Comparison of ENCODE assay signal across 36 cellular contexts in genomic region chrX:54615109-54615508, GRCh38.
"Had no signal": no experiment of that assay in that cellular context is flagged by ENCODE, and none has a peak within 500 bp of the region (broad histone marks: within the 10 kb centered on the region; RNA-seq: fewer than 3 reads in every experiment).

No MANE protein-coding gene starts in this region.

- H3K4me1 Mint-ChIP-seq: activated B cell treated with CpG ODN at 0.5 μM for 24 hours; activated CD4-positive, alpha-beta T cell treated with anti-CD3 and anti-CD28 coated beads, Interleukin-2, amount 10 ng/mL, durations not matched to agents 24 days and 14 days; activated naive CD8-positive, alpha-beta T cell treated with anti-CD3 and anti-CD28 coated beads for 36 hours; activated T-helper 17 cell treated with anti-CD3 and anti-CD28 coated beads, Interleukin-2, amount 50 U/mL, for 72 hours had no signal

- DNase-seq: activated B cell treated with CpG ODN at 0.5 μM for 24 hours; activated CD4-positive, alpha-beta memory T cell treated with anti-CD3 and anti-CD28 coated beads for 36 hours; activated CD4-positive, alpha-beta T cell treated with anti-CD3 and anti-CD28 coated beads for 4 hours; activated CD4-positive, alpha-beta T cell treated with anti-CD3 and anti-CD28 coated beads, Interleukin-2, amount 10 ng/mL, durations not matched to agents 24 days and 14 days; activated CD4-positive, alpha-beta T cell treated with anti-CD3 and anti-CD28 coated beads, Interleukin-2, amount 50 U/mL, for 1 hour; activated CD4-positive, alpha-beta T cell treated with anti-CD3 and anti-CD28 coated beads, Interleukin-2, amount 50 U/mL, for 4 hours; activated CD4-positive, CD25-positive, alpha-beta regulatory T cell treated with anti-CD3 and anti-CD28 coated beads, Interleukin-2, amount 50 U/mL, for 72 hours; activated CD8-positive, alpha-beta memory T cell treated with anti-CD3 and anti-CD28 coated beads, Interleukin-2, amount 50 U/mL, for 4 hours; activated CD8-positive, alpha-beta T cell treated with anti-CD3 and anti-CD28 coated beads for 36 hours; activated effector memory CD4-positive, alpha-beta T cell treated with anti-CD3 and anti-CD28 coated beads, Interleukin-2, amount 50 U/mL, for 16 hours; activated gamma-delta T cell treated with Interleukin-2 at 50 U/mL for 16 hours; activated naive CD4-positive, alpha-beta T cell; activated naive CD4-positive, alpha-beta T cell treated with anti-CD3 and anti-CD28 coated beads for 36 hours; activated naive CD4-positive, alpha-beta T cell treated with anti-CD3 and anti-CD28 coated beads, Interleukin-2, amount 50 U/mL, for 16 hours; activated naive CD8-positive, alpha-beta T cell treated with anti-CD3 and anti-CD28 coated beads for 36 hours; activated T-cell treated with anti-CD3 and anti-CD28 coated beads for 4 hours; activated T-cell treated with anti-CD3 and anti-CD28 coated beads, Interleukin-2, amount 50 U/mL, for 1 hour; activated T-cell treated with anti-CD3 and anti-CD28 coated beads, Interleukin-2, amount 50 U/mL, for 4 hours; activated T-cell treated with anti-CD3 and anti-CD28 coated beads, Interleukin-2, amount 50 U/mL, for 72 hours; adrenal gland; amniotic stem cell; aorta; body of pancreas; brain microvascular endothelial cell; central memory CD4-positive, alpha-beta T cell; T-helper 1 cell; T-helper 2 cell; T-helper 9 cell had no signal

- H3K4me3 ChIP-seq: adrenal gland, body of pancreas, breast epithelium had no signal

- H3K27me3 ChIP-seq: adrenal gland, body of pancreas, brain microvascular endothelial cell had no signal

- H3K27ac Mint-ChIP-seq: activated B cell treated with CpG ODN at 0.5 μM for 24 hours; activated CD4-positive, alpha-beta memory T cell treated with anti-CD3 and anti-CD28 coated beads for 36 hours; activated CD4-positive, alpha-beta T cell treated with anti-CD3 and anti-CD28 coated beads, Interleukin-2, amount 10 ng/mL, durations not matched to agents 24 days and 14 days; activated CD8-positive, alpha-beta T cell treated with anti-CD3 and anti-CD28 coated beads for 36 hours; activated naive CD4-positive, alpha-beta T cell treated with anti-CD3 and anti-CD28 coated beads for 36 hours; activated naive CD8-positive, alpha-beta T cell treated with anti-CD3 and anti-CD28 coated beads for 36 hours; activated T-cell treated with anti-CD3 and anti-CD28 coated beads, Interleukin-2, amount 50 U/mL, for 72 hours; activated T-helper 1 cell treated with anti-CD3 and anti-CD28 coated beads, Interleukin-12 subunit alpha, Interleukin-12 subunit beta, Interleukin-2, Interleukin-4 antibody, amounts not matched to agents 30 ng/mL and 10 ng/mL and 1 ng/mL, durations not matched to agents 14 hours and 24 hours and 36 hours; activated T-helper 17 cell treated with anti-CD3 and anti-CD28 coated beads, Interleukin-2, amount 50 U/mL, for 72 hours; T-helper 1 cell treated with Interleukin-12 subunit alpha and Interleukin-12 subunit beta and Interleukin-4 antibody, amounts not matched to agents 30 μg/mL and 1 μg/mL, for 36 hours; T-helper 2 cell treated with Interferon-gamma antibody and Interleukin-4, amounts not matched to agents 5 μg/mL and 100 μg/mL, for 36 hours had no signal

- ATAC-seq: activated CD8-positive, alpha-beta T cell treated with anti-CD3 and anti-CD28 coated beads for 36 hours; activated naive CD4-positive, alpha-beta T cell treated with anti-CD3 and anti-CD28 coated beads, Interleukin-2, amount 50 U/mL, for 72 hours; activated T-cell treated with anti-CD3 and anti-CD28 coated beads, Interleukin-2, amount 50 U/mL, for 4 hours; activated T-cell treated with anti-CD3 and anti-CD28 coated beads, Interleukin-2, amount 50 U/mL, for 72 hours; activated T-helper 17 cell treated with anti-CD3 and anti-CD28 coated beads, Interleukin-2, amount 50 U/mL, for 72 hours; body of pancreas had no signal

- H3K4me3 Mint-ChIP-seq: activated B cell treated with CpG ODN at 0.5 μM for 24 hours; activated CD4-positive, alpha-beta memory T cell treated with anti-CD3 and anti-CD28 coated beads for 36 hours; activated CD4-positive, alpha-beta T cell treated with anti-CD3 and anti-CD28 coated beads, Interleukin-2, amount 10 ng/mL, durations not matched to agents 24 days and 14 days; activated CD8-positive, alpha-beta T cell treated with anti-CD3 and anti-CD28 coated beads for 36 hours; activated naive CD4-positive, alpha-beta T cell treated with anti-CD3 and anti-CD28 coated beads for 36 hours; activated naive CD8-positive, alpha-beta T cell treated with anti-CD3 and anti-CD28 coated beads for 36 hours; activated T-cell treated with anti-CD3 and anti-CD28 coated beads, Interleukin-2, amount 50 U/mL, for 4 hours; activated T-cell treated with anti-CD3 and anti-CD28 coated beads, Interleukin-2, amount 50 U/mL, for 72 hours; activated T-helper 1 cell treated with anti-CD3 and anti-CD28 coated beads, Interleukin-12 subunit alpha, Interleukin-12 subunit beta, Interleukin-2, Interleukin-4 antibody, amounts not matched to agents 30 ng/mL and 10 ng/mL and 1 ng/mL, durations not matched to agents 14 hours and 24 hours and 36 hours; activated T-helper 17 cell treated with anti-CD3 and anti-CD28 coated beads, Interleukin-2, amount 50 U/mL, for 72 hours; T-helper 1 cell treated with Interleukin-12 subunit alpha and Interleukin-12 subunit beta and Interleukin-4 antibody, amounts not matched to agents 30 μg/mL and 1 μg/mL, for 36 hours; T-helper 2 cell treated with Interferon-gamma antibody and Interleukin-4, amounts not matched to agents 5 μg/mL and 100 μg/mL, for 36 hours had no signal

- H3K27me3 Mint-ChIP-seq: activated B cell treated with CpG ODN at 0.5 μM for 24 hours; activated CD4-positive, alpha-beta memory T cell treated with anti-CD3 and anti-CD28 coated beads for 36 hours; activated CD4-positive, alpha-beta T cell treated with anti-CD3 and anti-CD28 coated beads, Interleukin-2, amount 10 ng/mL, durations not matched to agents 24 days and 14 days; activated CD8-positive, alpha-beta T cell treated with anti-CD3 and anti-CD28 coated beads for 36 hours; activated naive CD8-positive, alpha-beta T cell treated with anti-CD3 and anti-CD28 coated beads for 36 hours; activated T-helper 17 cell treated with anti-CD3 and anti-CD28 coated beads, Interleukin-2, amount 50 U/mL, for 72 hours had no signal

- H3K27ac ChIP-seq: adrenal gland, body of pancreas, brain microvascular endothelial cell, breast epithelium, VCaP had no signal

- H3K4me1 ChIP-seq: adrenal gland, body of pancreas, breast epithelium had no signal

- H3K36me3 ChIP-seq: adrenal gland, brain microvascular endothelial cell, breast epithelium had no signal

- H3K9me3 ChIP-seq: adrenal gland, body of pancreas had no signal

- FAIRE-seq: TTC549 had no signal
